In the genomic region with DNA sequence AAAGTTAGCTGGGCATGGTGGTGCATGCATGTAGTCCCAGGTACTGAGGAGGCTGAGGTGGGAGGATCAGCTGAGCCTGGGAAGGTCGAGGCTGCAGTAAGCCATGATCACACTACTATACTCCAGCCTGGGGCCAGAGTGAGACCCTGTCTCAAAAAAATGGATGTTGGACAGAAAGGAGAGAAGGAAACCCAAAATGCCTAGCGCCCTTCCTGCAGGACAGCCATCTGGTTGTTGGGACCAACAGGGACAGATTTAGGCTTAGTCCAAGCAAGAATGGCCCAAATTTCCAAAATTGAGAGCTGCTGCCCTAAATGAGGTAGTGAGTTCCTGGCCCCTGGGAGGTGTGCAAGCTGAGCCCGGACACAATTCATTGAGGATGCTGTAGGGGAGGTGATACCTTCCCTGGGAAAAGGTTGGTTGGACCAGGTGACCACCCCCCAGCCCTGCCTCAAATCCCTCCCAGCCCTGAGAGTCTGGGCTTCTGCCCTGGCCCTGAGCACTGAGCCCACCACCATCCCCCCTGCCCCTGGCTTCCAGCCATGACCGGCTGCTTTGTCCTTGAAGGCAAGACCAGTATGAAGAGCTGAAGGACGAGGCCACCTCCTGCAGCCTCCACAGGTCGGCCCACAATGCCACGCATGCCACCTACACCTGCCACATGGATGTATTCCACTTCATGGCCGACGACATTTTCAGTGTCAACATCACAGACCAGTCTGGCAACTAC, we compare ENCODE assay signal across 15 cellular contexts. TPM values are rescaled to one million over a fixed set of nuclear protein-coding genes. Genes with fewer than 3 reads are reported as not detected.
DNase-seq lines count a peak whose midpoint lies in the region; ATAC-seq, FAIRE-seq and TF ChIP-seq lines count a peak whose summit lies in the region.
"Had no signal": no experiment of that assay in that cellular context is flagged by ENCODE, and none has a peak within 500 bp of the region (broad histone marks: within the 10 kb centered on the region; RNA-seq: fewer than 3 reads in every experiment).

No MANE protein-coding gene starts in this region.

- intact Hi-C loops in CD4-positive, alpha-beta T cell (cut with DNase I, micrococcal nuclease) = no loop called here
- intact Hi-C loops in GM12878 (cut with micrococcal nuclease; ENCODE audit: unreplicated experiment) = no loop called here
- intact Hi-C loops in sigmoid colon (cut with DNase I) = no loop called here

- no peak overlapping the region for H2BK5ac ChIP-seq in H9 (ENCODE audit: insufficient read length, low read length)

- H4K8ac ChIP-seq in H9 (replicated peaks; ENCODE audit: insufficient read length, low read depth, low read length) = no peak overlapping the region

- H3K4me3 ChIP-seq in GM12878 (no peak overlapping the region), sigmoid colon (no peak overlapping the region)

- CTCF ChIA-PET in CD4-positive, alpha-beta T cell (lab: Charles Lee) = no interaction called here
- CTCF ChIA-PET in GM12878 (lab: Yijun Ruan, JAX) = interaction anchor here (1.5 to 3.1 kb wide), 3 partner anchors 8 to 13 kb away, joined by 3 to 10 read pairs (median 8); no protein-coding TSS in a partner anchor

- no peak overlapping the region for H3K18ac ChIP-seq in H9 (ENCODE audit: insufficient read length, low read depth, low read length)

- H3K9me3 ChIP-seq in CD4-positive, alpha-beta T cell (ENCODE audit: control insufficient read depth, low read length) = no peaks in the 10 kb centered on the region
- H3K9me3 ChIP-seq in H9 (ENCODE audit: control insufficient read depth, low read depth, low read length) (no peaks in the 10 kb centered on the region), GM12878 (replicated peaks; ENCODE audit: control insufficient read depth, insufficient read depth, low read length) (no peaks in the 10 kb centered on the region), sigmoid colon (no peaks in the 10 kb centered on the region)

- no CpG with 5 or more reads among the region's 9 CpGs for WGBS in H9 (ENCODE audit: extremely low coverage, insufficient read length, low lambda C conversion rate)
- 78% methylated on average over 9 of the region's 9 CpGs for WGBS in GM12878 (ENCODE audit: insufficient coverage, insufficient replicate concordance, low lambda C conversion rate, missing lambda C conversion rate)
- 73 to 89% methylated on average over 9 of the region's 9 CpGs for WGBS in sigmoid colon, 2 donors

- TF ChIP-seq POLR2A in GM12878 (IDR thresholded peaks at IDR 0.05; ENCODE audit: low read depth, low read length) = peak; percentile 58
- TF ChIP-seq POLR2A in sigmoid colon (IDR thresholded peaks at IDR 0.05) = no peak

- RAD21 ChIA-PET in GM12878 (lab: Charles Lee; ENCODE audit: unreplicated experiment) = interaction anchor here (1.1 kb wide), 1 partner anchor 69 kb away, joined by 3 read pairs; no protein-coding TSS in a partner anchor

- SMC1A ChIA-PET in GM12878 (lab: Charles Lee; ENCODE audit: uncharacterized antibody, unreplicated experiment) = no interaction called here

- H3K27ac ChIP-seq in CD4-positive, alpha-beta T cell (ENCODE audit: low read depth, low read length) = no peak overlapping the region
- no peak overlapping the region for H3K27ac ChIP-seq in H9 (ENCODE audit: insufficient read length, low read depth, low read length)
- no peak overlapping the region for H3K27ac ChIP-seq in GM12878 (ENCODE audit: control insufficient read depth, insufficient read depth)
- H3K27ac ChIP-seq in sigmoid colon = no peak overlapping the region

- H3K23me2 ChIP-seq in H9 (ENCODE audit: insufficient read length, low read depth, low read length, poor library complexity, severe bottlenecking) = no peaks in the 10 kb centered on the region

- TF ChIP-seq CTCF in CD4-positive, alpha-beta T cell (IDR thresholded peaks at IDR 0.05) = no peak
- TF ChIP-seq CTCF in H9 (conservative IDR thresholded peaks at IDR 0.05) (no peak), GM12878 (IDR thresholded peaks at IDR 0.05 in 2 of 3, conservative IDR thresholded peaks at IDR 0.05 in 1 of 3; ENCODE audit: control insufficient read depth in 2 of 3, extremely low read depth in 1 of 3, insufficient read depth in 1 of 3, low read depth in 3 of 3, low read length in 3 of 3) (no peak), sigmoid colon (IDR thresholded peaks at IDR 0.05) (no peak)

- H3K36me3 Mint-ChIP-seq in CD4-positive, alpha-beta T cell (ENCODE audit: low read depth) = peaks cover 94% of the 10 kb centered on the region
- H3K36me3 Mint-ChIP-seq in H9 (ENCODE audit: insufficient read depth in 1 of 3, low read depth in 3 of 3) = no peaks in the 10 kb centered on the region
- H3K36me3 Mint-ChIP-seq: mesothelial cell of epicardium had no signal

- H4K20me1 ChIP-seq in H9 (ENCODE audit: control insufficient read depth, insufficient read depth, insufficient read length) (no peaks in the 10 kb centered on the region), GM12878 (ENCODE audit: control insufficient read depth, insufficient read depth) (no peaks in the 10 kb centered on the region)

- peaks cover 29% of the 10 kb centered on the region for H3K4me1 Mint-ChIP-seq in CD4-positive, alpha-beta T cell (ENCODE audit: low read depth)
- H3K4me1 Mint-ChIP-seq in H9 = peaks cover 3% of the 10 kb centered on the region in 2 experiments; a peak in 3 of 4 replicates

- no peaks in the 10 kb centered on the region for H3K79me1 ChIP-seq in H9 (ENCODE audit: insufficient read depth, low read depth, low read length, poor library complexity, severe bottlenecking)

- FAIRE-seq in GM12878 (lab: Jason Lieb, UNC) = no peak

- H2AFZ ChIP-seq in H9 (ENCODE audit: low read length) = no peak overlapping the region
- H2AFZ ChIP-seq in GM12878 (ENCODE audit: control insufficient read depth, low read depth, low read length) = no peak overlapping the region

- H2BK120ac ChIP-seq in H9 (ENCODE audit: low read depth, low read length, poor library complexity, severe bottlenecking) = no peak overlapping the region

- H3K14ac ChIP-seq in H9 (ENCODE audit: insufficient read depth, low read length) = no peak overlapping the region; the same call in 1 of the 2 replicates

- no peak overlapping the region for H2AK5ac ChIP-seq in H9 (ENCODE audit: insufficient read length, low read length)

- H2BK12ac ChIP-seq in H9 (ENCODE audit: insufficient read length, low read depth, low read length) = no peak overlapping the region

- no peak for TF ChIP-seq RAD21 in GM12878 (IDR thresholded peaks at IDR 0.05; ENCODE audit: insufficient read depth, low read depth, low read length)

- H3K9ac ChIP-seq in H9 (ENCODE audit: extremely low read depth, insufficient read length, low read length) (no peak overlapping the region), GM12878 (ENCODE audit: control insufficient read depth, insufficient read depth, low read length) (no peak overlapping the region)

- peak overlapping the region; percentile 76 for H3K27ac Mint-ChIP-seq in CD4-positive, alpha-beta T cell
- H3K27ac Mint-ChIP-seq in H9 = no peak overlapping the region
- H3K27ac Mint-ChIP-seq: mesothelial cell of epicardium had no signal

- H4K91ac ChIP-seq in H9 (ENCODE audit: insufficient read length, low read depth, low read length) = no peak overlapping the region

- BruUV-seq in GM12878 (replicated peaks; lab: Mats Ljungman, UMichigan) = no TSS peak

- H3T11ph ChIP-seq in H9 (ENCODE audit: low read length) = no peak overlapping the region

- no peak overlapping the region for H2BK15ac ChIP-seq in H9 (ENCODE audit: low read depth, low read length)

- H3K36me3 ChIP-seq in GM12878 (ENCODE audit: control insufficient read depth in 2 of 2, insufficient read depth in 2 of 2, low read length in 1 of 2) = peaks cover 72 to 80% of the 10 kb centered on the region in 2 experiments
- H3K36me3 ChIP-seq in sigmoid colon = no peaks in the 10 kb centered on the region

- no peaks in the 10 kb centered on the region for H3K79me2 ChIP-seq in H9 (ENCODE audit: insufficient read depth, low read length)
- peaks cover 22% of the 10 kb centered on the region for H3K79me2 ChIP-seq in GM12878 (ENCODE audit: control insufficient read depth, insufficient read depth, low read length)

- H3K27me3 Mint-ChIP-seq in CD4-positive, alpha-beta T cell = no peaks in the 10 kb centered on the region
- peaks cover 2% of the 10 kb centered on the region; the same call in 1 of the 2 replicates for H3K27me3 Mint-ChIP-seq in H9 (ENCODE audit: low read depth)

- no peak overlapping the region for H3K4me3 Mint-ChIP-seq in CD4-positive, alpha-beta T cell
- H3K4me3 Mint-ChIP-seq in H9 = no peak overlapping the region
- H3K4me3 Mint-ChIP-seq: mesothelial cell of epicardium had no signal

- in situ Hi-C loops in GM12878 (cut with MboI) = no loop called here

- TF ChIP-seq EP300 in GM12878 (IDR thresholded peaks at IDR 0.05; ENCODE audit: borderline replicate concordance in 1 of 2, control insufficient read depth in 1 of 2, low read depth in 2 of 2, low read length in 2 of 2) = no peak
- TF ChIP-seq EP300 in sigmoid colon (IDR thresholded peaks at IDR 0.05) = no peak

- no peaks in the 10 kb centered on the region for H3K27me3 ChIP-seq in CD4-positive, alpha-beta T cell (ENCODE audit: control insufficient read depth, insufficient read depth, low read length)
- H3K27me3 ChIP-seq in H9 (ENCODE audit: insufficient read depth, low read length) (no peaks in the 10 kb centered on the region), GM12878 (replicated peaks in 1 of 2; ENCODE audit: control insufficient read depth in 2 of 2, insufficient read depth in 2 of 2, low read length in 1 of 2) (no peaks in the 10 kb centered on the region), sigmoid colon (peaks cover 0 to 7% (median 0%) of the 10 kb centered on the region in 3 donors)

- no peak for ATAC-seq in CD4-positive, alpha-beta T cell (ENCODE audit: poor library complexity)
- ATAC-seq in GM12878 = no peak
- ATAC-seq: HCT116 had no signal

- no peak overlapping the region for H3K56ac ChIP-seq in H9 (ENCODE audit: insufficient read length, low read depth, low read length)

- H3K9me3 Mint-ChIP-seq in CD4-positive, alpha-beta T cell = no peaks in the 10 kb centered on the region
- no peaks in the 10 kb centered on the region for H3K9me3 Mint-ChIP-seq in H9
- H3K9me3 Mint-ChIP-seq: mesothelial cell of epicardium had no signal

- H3K4me2 ChIP-seq in H9 (ENCODE audit: insufficient read depth, insufficient read length, low read length) = no peak overlapping the region
- no peak overlapping the region for H3K4me2 ChIP-seq in GM12878 (ENCODE audit: control insufficient read depth, insufficient read depth)

- H3K4ac ChIP-seq in H9 (ENCODE audit: low read depth, low read length) = no peak overlapping the region

- no peak overlapping the region for H3K23ac ChIP-seq in H9 (ENCODE audit: insufficient read length, low read depth, low read length)

- H3K4me1 ChIP-seq in H9 (ENCODE audit: insufficient read depth, low read length) (no peaks in the 10 kb centered on the region; the same call in 1 of the 2 replicates), GM12878 (ENCODE audit: control insufficient read depth, insufficient read depth, low read length) (peaks cover 8% of the 10 kb centered on the region), sigmoid colon (no peaks in the 10 kb centered on the region)

- POLR2A ChIA-PET in CD4-positive, alpha-beta T cell (lab: Charles Lee) = interaction anchor here (1.7 to 1.8 kb wide), 2 partner anchors 11 to 59 kb away, joined by 4 to 7 read pairs; no protein-coding TSS in a partner anchor
- POLR2A ChIA-PET in GM12878 (lab: Charles Lee) = no interaction called here

- peak in 1 of 10 experiments; percentile 15 for DNase-seq in CD4-positive, alpha-beta T cell
- DNase-seq in H9 (peak; percentile 18), GM12878 (ENCODE audit: low read depth, low spot score) (no peak), sigmoid colon (peak; percentile 55), T-helper 1 cell (no peak), NCI-H2029 (lab: John Stamatoyannopoulos, UW) (no peak), NCI-H446 (lab: John Stamatoyannopoulos, UW) (no peak)
- DNase-seq: effector CD8-positive, alpha-beta T cell; foreskin melanocyte; Kasumi-1; NCI-H187 treated with DMSO at 0.1 percent for 48 hours; NCI-H774; T1000 had no signal

- H2BK20ac ChIP-seq in H9 (ENCODE audit: low read depth, low read length, poor library complexity, severe bottlenecking) = no peak overlapping the region

- no peak overlapping the region for H4K5ac ChIP-seq in H9 (ENCODE audit: insufficient read length, low read depth, low read length)

RNA-seq across cellular contexts. Expression of a gene that starts 35.1 kb away (rescaled TPM):
- total RNA-seq in CD4-positive, alpha-beta T cell = 10 to 100 TPM; 34.5 to 34.8 TPM
- total RNA-seq in H9 (2021) (0.07 and 0.11 TPM in 2 replicates), GM12878 (2014; rRNA removed) (106 and 109 TPM in 2 replicates), GM12878 (2014; rRNA removed; fragmentation: Illumina TruSeq; extraction: Trizol) (62.9 and 66.9 TPM in 2 replicates), GM12878 (2021) (138 and 141 TPM in 2 replicates), sigmoid colon (under 1 TPM in 2 of 4 donors, not detected in 2; 0.27 to 0.28 TPM)
- 193 and 215 TPM in 2 replicates for total RNA-seq in GM12878 (2013; cell fraction: nucleolus; rRNA removed)
- polyA plus RNA-seq in GM12878 (2011; ENCODE audit: low read depth) = 25.9 TPM
- polyA plus RNA-seq in GM12878 (2011; rRNA removed) (23.2 and 57.2 TPM in 2 replicates), GM12878 (2014; fragmentation: Illumina TruSeq; extraction: Trizol) (32.4 and 59.2 TPM in 2 replicates), GM12878 (2014; fragmentation: Nextera tagmentation; extraction: Ambion mirVana) (1 to 10 TPM; 5.3 to 9.7 TPM), GM12878 (2014; rRNA removed) (98.0 and 108 TPM in 2 replicates), GM12878 (2016; fragmentation: Nextera tagmentation; extraction: Ambion mirVana) (100 to 1,000 TPM; 115 to 129 TPM), sigmoid colon (1 to 10 TPM in 1 of 3 donors, under 1 TPM in 2; under 0.01 to 7.9 (median 0.23) TPM)
- 84.6 and 89.7 TPM in 2 replicates for polyA plus RNA-seq in GM12878 (2011; cell fraction: cytosol; rRNA removed)
- polyA plus RNA-seq in GM12878 (2011; cell fraction: nucleus; rRNA removed) = 71.9 and 79.4 TPM in 2 replicates
- 50.3 and 72.8 TPM in 2 replicates for polyA plus RNA-seq in GM12878 (2012)
- polyA minus RNA-seq in GM12878 (2011; rRNA and poly(A)+ RNA removed) = 175 and 195 TPM in 2 replicates
- polyA minus RNA-seq in GM12878 (2011; cell fraction: cytosol; rRNA and poly(A)+ RNA removed) = 54.0 and 60.1 TPM in 2 replicates
- polyA minus RNA-seq in GM12878 (2011; cell fraction: nucleus; rRNA and poly(A)+ RNA removed) = 65.5 and 104 TPM in 2 replicates

Comparison
In these comparisons a context has a peak if more than half of its experiments do, and no peak if none do; other contexts are left out.
1. DNase-seq: peak in H9 (single experiment) and sigmoid colon (single experiment); none in GM12878 (single experiment), T-helper 1 cell (0 of 5), NCI-H2029 (single experiment) and NCI-H446 (0 of 2).
2. RNA of a gene that starts 35.1 kb away (total RNA-seq): 62.9 to 215 TPM in GM12878 and 34.5 to 34.8 TPM in CD4-positive, alpha-beta T cell; 0.27 to 0.28 TPM in sigmoid colon and 0.07 to 0.11 TPM in H9; every median in the first group is over 10 times any median in the second.